In genomic region chr20:32406701-32407100, GRCh38 we compare ENCODE assay signal across 1 cellular context.
TF ChIP-seq lines count a peak whose summit lies in the region.

No MANE protein-coding gene starts in this region.

TF ChIP-seq in IMR-90, 13 proteins besides CTCF, POLR2A, EP300 and RAD21:
- TF ChIP-seq USF2 (IDR thresholded peaks at IDR 0.05; ENCODE audit: low read depth, low read length) (no peak), MAZ (IDR thresholded peaks at IDR 0.05; ENCODE audit: borderline replicate concordance, low read depth, low read length) (no peak), BHLHE40 (IDR thresholded peaks at IDR 0.05; ENCODE audit: low read depth, low read length) (no peak), RFX5 (IDR thresholded peaks at IDR 0.05; ENCODE audit: low read depth, low read length) (no peak), SMC3 (IDR thresholded peaks at IDR 0.05; ENCODE audit: low read depth, low read length) (no peak), CEBPB (IDR thresholded peaks at IDR 0.05; ENCODE audit: low read depth, low read length) (no peak), FOS (IDR thresholded peaks at IDR 0.05; ENCODE audit: low read depth, low read length) (no peak), NFE2L2 (IDR thresholded peaks at IDR 0.05; ENCODE audit: low read depth, low read length) (no peak), MXI1 (IDR thresholded peaks at IDR 0.05; ENCODE audit: borderline replicate concordance, low read depth, low read length) (no peak)
TF ChIP-seq in IMR-90: peak in this region for 0.
